6 cellular contexts compared by ENCODE assay signal in genomic region chr22:50249382-50250248, GRCh38. TPM values are rescaled to one million over a fixed set of nuclear protein-coding genes. Genes with fewer than 3 reads are reported as not detected.
DNase-seq lines count a peak whose midpoint lies in the region; ATAC-seq and TF ChIP-seq lines count a peak whose summit lies in the region.

No MANE protein-coding gene starts in this region.

- DNase-seq in AG04449 (ENCODE audit: low read depth, low spot score) (no peak), LNCaP clone FGC (ENCODE audit: low read depth) (no peak), fibroblast of the aortic adventitia (ENCODE audit: low read depth) (no peak), GOT3 (lab: John Stamatoyannopoulos, UW) (no peak)

- CTCF ChIA-PET in AG04449 (lab: Yijun Ruan, JAX), result interaction anchor here (1.0 to 7.5 kb wide), 9 partner anchors 8 to 92 kb away, joined by 3 to 92 read pairs (median 8); partner anchors contain the start of gene DENND6B

- ATAC-seq in GM19397 (IDR thresholded peaks at IDR 0.05; ENCODE audit: unreplicated experiment) (no peak), GM19035 (IDR thresholded peaks at IDR 0.05; ENCODE audit: unreplicated experiment) (no peak)

- POLR2A ChIA-PET in AG04449 (lab: Yijun Ruan, JAX), result interaction anchor here (0.8 to 2.1 kb wide), 3 partner anchors 11 to 20 kb away, joined by 3 to 16 read pairs (median 3); partner anchors contain the start of genes MAPK11 and MAPK12

- TF ChIP-seq CTCF in AG04449 (IDR thresholded peaks at IDR 0.05; ENCODE audit: insufficient read depth, low read length, missing control alignments), result no peak
- no peak for TF ChIP-seq CTCF in LNCaP clone FGC (IDR thresholded peaks at IDR 0.05; ENCODE audit: control insufficient read depth, extremely low read depth, insufficient read depth)
- TF ChIP-seq CTCF in fibroblast of the aortic adventitia (IDR thresholded peaks at IDR 0.05; ENCODE audit: insufficient read depth, low read length), result no peak

- H3K4me3 ChIP-seq in AG04449 (ENCODE audit: low read depth, low read length) (peak overlapping the region; percentile 85), LNCaP clone FGC (ENCODE audit: low read depth, low read length) (peak overlapping the region; percentile 79), fibroblast of the aortic adventitia (ENCODE audit: low read depth, low read length) (peak overlapping the region; percentile 84)

RNA-seq across cellular contexts. Expression of gene HDAC10, which starts 1.4 kb away (rescaled TPM):
- 15.4 and 26.7 TPM in 2 replicates for total RNA-seq in fibroblast of the aortic adventitia (ENCODE audit: low replicate concordance)

RNA-seq across cellular contexts. Expression of gene TUBGCP6, which starts 4.8 kb away (rescaled TPM):
- 23.6 and 39.7 TPM in 2 replicates for total RNA-seq in fibroblast of the aortic adventitia (ENCODE audit: low replicate concordance)

RNA-seq across cellular contexts. Expression of gene MAPK12, which starts 11.9 kb away (rescaled TPM):
- 28.0 and 35.5 TPM in 2 replicates for total RNA-seq in fibroblast of the aortic adventitia (ENCODE audit: low replicate concordance)

RNA-seq across cellular contexts. Expression of gene MAPK11, which starts 20.6 kb away (rescaled TPM):
- total RNA-seq in fibroblast of the aortic adventitia (ENCODE audit: low replicate concordance), result 3.0 and 5.8 TPM in 2 replicates

RNA-seq across cellular contexts. Expression of gene SELENOO, which starts 48.8 kb away (rescaled TPM):
- total RNA-seq in fibroblast of the aortic adventitia (ENCODE audit: low replicate concordance), result 15.5 and 17.3 TPM in 2 replicates
